8 cellular contexts compared by ENCODE assay signal in genomic region chr1:200410566-200410878, GRCh38. TPM values are rescaled to one million over a fixed set of nuclear protein-coding genes. Genes with fewer than 3 reads are reported as not detected.
A peak's percentile ranks its signal among the peaks of the same experiment; 100 is the strongest.
DNase-seq lines count a peak whose midpoint lies in the region; ATAC-seq and TF ChIP-seq lines count a peak whose summit lies in the region.

No MANE protein-coding gene starts in this region.

- no peak overlapping the region for H3K18ac ChIP-seq in neuronal stem cell (ENCODE audit: low read length)

- peaks cover 0 to 35% of the 10 kb centered on the region in 2 donors for H3K9me3 ChIP-seq in neuronal stem cell (replicated peaks in 1 of 2; ENCODE audit: control insufficient read depth in 2 of 2, insufficient read depth in 1 of 2, low read depth in 1 of 2, low read length in 2 of 2)

- no peaks in the 10 kb centered on the region for H3K9me3 Mint-ChIP-seq in endothelial cell (ENCODE audit: unreplicated experiment)

- peak overlapping the region; percentile 100 for H3K4me3 Mint-ChIP-seq in endothelial cell (ENCODE audit: unreplicated experiment)

- peak; percentile 4 for ATAC-seq in HG03469 (IDR thresholded peaks at IDR 0.05; ENCODE audit: unreplicated experiment)
- ATAC-seq in HG02623 (IDR thresholded peaks at IDR 0.05; ENCODE audit: unreplicated experiment), result no peak
- no peak for ATAC-seq in GM18519 (IDR thresholded peaks at IDR 0.05; ENCODE audit: low FRiP score, unreplicated experiment)

- no peak overlapping the region for H2BK5ac ChIP-seq in neuronal stem cell (ENCODE audit: low read length)

- TF ChIP-seq CTCF in GM12865 (IDR thresholded peaks at IDR 0.05; ENCODE audit: insufficient read depth, low read depth, low read length, missing control alignments) (no peak), endothelial cell (IDR thresholded peaks at IDR 0.05; ENCODE audit: unreplicated experiment) (no peak)

- no peak overlapping the region for H3K4ac ChIP-seq in neuronal stem cell (ENCODE audit: low read length)

- no CpG with 5 or more reads among the region's 8 CpGs for WGBS in neuronal stem cell (ENCODE audit: extremely low coverage in 2 of 2, insufficient read length in 2 of 2, insufficient replicate concordance in 1 of 2), 2 donors

- no peak overlapping the region for H3K9ac ChIP-seq in neuronal stem cell (ENCODE audit: low read depth, low read length, poor library complexity)

- no peaks in the 10 kb centered on the region for H3K27me3 ChIP-seq in neuronal stem cell (ENCODE audit: control insufficient read depth in 3 of 3, insufficient read depth in 3 of 3, low read depth in 1 of 3, low read length in 3 of 3)

- peaks cover 12% of the 10 kb centered on the region for H3K36me3 Mint-ChIP-seq in endothelial cell (ENCODE audit: low read depth, unreplicated experiment)

- peaks cover 49% of the 10 kb centered on the region for H3K4me1 Mint-ChIP-seq in endothelial cell (ENCODE audit: unreplicated experiment)

- peak overlapping the region; percentile 39 for H3K4me2 ChIP-seq in neuronal stem cell (ENCODE audit: insufficient read depth, low read length, poor library complexity, severe bottlenecking)

- H3K4me3 ChIP-seq in GM12865 (ENCODE audit: low read depth, low read length) (peak overlapping the region; percentile 86), neuronal stem cell (ENCODE audit: low read length in 2 of 2) (peak overlapping the region in 1 of 2 donors; percentile 81)

- no peak overlapping the region for H2BK120ac ChIP-seq in neuronal stem cell (ENCODE audit: low read depth, low read length)

- peaks cover 3% of the 10 kb centered on the region for H3K27me3 Mint-ChIP-seq in endothelial cell (ENCODE audit: unreplicated experiment)

- peak overlapping the region; percentile 97 for H2AFZ ChIP-seq in neuronal stem cell (ENCODE audit: low read length)

- no peak overlapping the region for H3K14ac ChIP-seq in neuronal stem cell (ENCODE audit: low read length)

- H3K27ac ChIP-seq in neuronal stem cell (replicated peaks; ENCODE audit: low read length), result no peak overlapping the region

- H3K79me1 ChIP-seq in neuronal stem cell (ENCODE audit: low read depth, low read length), result peaks cover 9% of the 10 kb centered on the region

- H3K27ac Mint-ChIP-seq in endothelial cell (ENCODE audit: unreplicated experiment), result peak overlapping the region; percentile 97

- DNase-seq in GM12865 (ENCODE audit: low read depth) (peak; percentile 43), RPMI7951 (ENCODE audit: low read depth) (peak; percentile 10), endothelial cell (ENCODE audit: low spot score) (peak; percentile 5), neuronal stem cell (ENCODE audit: low spot score) (no peak), HK-2 (ENCODE audit: unreplicated experiment) (no peak)

- no peak overlapping the region for H4K8ac ChIP-seq in neuronal stem cell (ENCODE audit: low read depth, low read length)

- H3K4me1 ChIP-seq in neuronal stem cell (ENCODE audit: control insufficient read depth in 2 of 2, insufficient read depth in 1 of 2, low read depth in 1 of 2, low read length in 2 of 2), result peaks cover 3 to 6% of the 10 kb centered on the region in 2 donors

- no peak overlapping the region for H4K91ac ChIP-seq in neuronal stem cell (ENCODE audit: low read depth, low read length, poor library complexity)

- H2AK5ac ChIP-seq in neuronal stem cell (ENCODE audit: low read depth, low read length), result no peak overlapping the region

- H3K36me3 ChIP-seq in neuronal stem cell (replicated peaks in 1 of 2; ENCODE audit: control insufficient read depth in 2 of 2, insufficient read depth in 2 of 2, low read length in 2 of 2), result peaks cover 14 to 36% of the 10 kb centered on the region in 2 donors

- H3K23ac ChIP-seq in neuronal stem cell (ENCODE audit: low read depth, low read length, poor library complexity), result no peak overlapping the region

- H2BK15ac ChIP-seq in neuronal stem cell (ENCODE audit: low read length), result no peak overlapping the region

- no peak overlapping the region for H2BK12ac ChIP-seq in neuronal stem cell (ENCODE audit: low read length)

RNA-seq across cellular contexts. Expression of gene ZNF281, which starts 0.7 kb away (rescaled TPM):
- total RNA-seq in RPMI7951 (2014; rRNA removed; shearing (Covaris generic)), result 11.0 and 15.7 TPM in 2 replicates
- total RNA-seq in endothelial cell (ENCODE audit: unreplicated experiment), result 35.1 TPM
- 25.4 TPM for polyA plus RNA-seq in neuronal stem cell (2013, experiment 1 of 2)
- 26.0 TPM for polyA plus RNA-seq in neuronal stem cell (2013, experiment 2 of 2)

Comparison
In these comparisons a context has a peak if more than half of its experiments do, and no peak if none do; other contexts are left out.
1. DNase-seq: peak in GM12865 (single experiment), RPMI7951 (single experiment) and endothelial cell (single experiment); none in neuronal stem cell (single experiment) and HK-2 (single experiment).